12 cellular contexts compared by ENCODE assay signal in genomic region chr6:56555438-56555872, GRCh38.
DNase-seq lines count a peak whose midpoint lies in the region; ATAC-seq and TF ChIP-seq lines count a peak whose summit lies in the region.
"Had no signal": no experiment of that assay in that cellular context is flagged by ENCODE, and none has a peak within 500 bp of the region (broad histone marks: within the 10 kb centered on the region; RNA-seq: fewer than 3 reads in every experiment).

No MANE protein-coding gene starts in this region.

- ATAC-seq in left cardiac atrium: peak; percentile 80 to 90
- ATAC-seq: activated naive CD8-positive, alpha-beta T cell treated with anti-CD3 and anti-CD28 coated beads, Interleukin-2, amount 50 U/mL, for 24 hours had no signal

- no peaks in the 10 kb centered on the region for H3K9me3 ChIP-seq in stomach smooth muscle (ENCODE audit: control insufficient read depth in 2 of 2, low read length in 2 of 2)

- no peaks in the 10 kb centered on the region for H3K27me3 ChIP-seq in stomach smooth muscle (ENCODE audit: control insufficient read depth in 1 of 2, insufficient read depth in 2 of 2, low read length in 2 of 2)

- peaks cover 0 to 5% of the 10 kb centered on the region in 2 donors for H3K36me3 ChIP-seq in stomach smooth muscle (ENCODE audit: control insufficient read depth in 2 of 2, insufficient read depth in 2 of 2, low read length in 2 of 2)

- no peak for TF ChIP-seq CTCF in VCaP (conservative IDR thresholded peaks at IDR 0.05)

- H3K9ac ChIP-seq in stomach smooth muscle (ENCODE audit: low read length in 2 of 2): no peak overlapping the region
- H3K9ac ChIP-seq: parathyroid adenoma had no signal

- peaks cover 13% of the 10 kb centered on the region for H3K4me1 ChIP-seq in stomach smooth muscle (ENCODE audit: control insufficient read depth, insufficient read depth, low read length)

- intact Hi-C loops in left cardiac atrium (cut with DNase I): no loop called here

- peak; percentile 22 for DNase-seq in NCI-H1105 treated with DMSO at 0.1 percent for 48 hours (lab: John Stamatoyannopoulos, UW)
- no peak for DNase-seq in NCI-H1105 (lab: John Stamatoyannopoulos, UW)
- DNase-seq in left cardiac atrium: no peak
- DNase-seq in NCI-H526 (lab: John Stamatoyannopoulos, UW): no peak
- no peak for DNase-seq in cortex of kidney (lab: John Stamatoyannopoulos, UW)
- DNase-seq in hypothalamus (lab: John Stamatoyannopoulos, UW): no peak
- DNase-seq: activated naive CD8-positive, alpha-beta T cell treated with anti-CD3 and anti-CD28 coated beads, Interleukin-2, amount 50 U/mL, for 24 hours; islet precursor cell; KG1 had no signal

- H3K4me3 ChIP-seq in stomach smooth muscle (ENCODE audit: low read length in 2 of 2): no peak overlapping the region

- H3K27ac ChIP-seq in VCaP: peak overlapping the region; percentile 69
- peak overlapping the region; percentile 38 for H3K27ac ChIP-seq in stomach smooth muscle (ENCODE audit: low read length)
- H3K27ac ChIP-seq: parathyroid adenoma had no signal
